Comparison of ENCODE assay signal across 1 cellular context in the genomic region with DNA sequence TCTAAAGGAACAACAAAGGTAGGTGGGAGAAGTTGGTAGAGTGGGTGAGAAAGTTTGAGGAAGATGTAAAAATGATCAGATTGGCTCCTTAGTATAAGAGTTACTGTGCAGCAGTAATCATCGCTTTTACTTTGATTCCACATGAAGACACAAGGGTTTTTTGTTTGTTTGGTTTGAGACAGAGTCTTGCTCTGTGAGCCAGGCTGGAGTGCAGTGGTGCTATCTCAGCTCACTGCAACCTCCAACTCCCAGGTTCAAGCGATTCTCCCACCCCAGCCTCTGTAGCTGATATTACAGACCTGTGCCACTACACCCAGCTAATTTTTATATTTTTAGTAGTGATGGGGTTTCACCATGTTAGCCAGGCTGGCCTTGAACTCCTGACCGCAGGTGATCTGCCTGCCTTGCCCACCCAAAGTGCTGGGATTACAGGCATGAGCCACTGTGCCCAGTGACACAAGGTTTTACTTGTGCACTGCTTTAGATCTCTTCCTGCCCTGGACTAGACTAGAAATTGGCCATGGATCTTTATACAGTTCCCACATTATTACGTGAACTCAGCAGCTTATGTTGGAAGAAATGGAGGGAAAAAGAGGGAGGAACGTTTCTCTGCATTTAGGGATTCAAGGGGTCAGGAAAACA.
TF ChIP-seq lines count a peak whose summit lies in the region.

No MANE protein-coding gene starts in this region.

TF ChIP-seq in GM12878, 131 proteins besides CTCF, POLR2A, EP300 and RAD21:
- TF ChIP-seq, protein P1, sequence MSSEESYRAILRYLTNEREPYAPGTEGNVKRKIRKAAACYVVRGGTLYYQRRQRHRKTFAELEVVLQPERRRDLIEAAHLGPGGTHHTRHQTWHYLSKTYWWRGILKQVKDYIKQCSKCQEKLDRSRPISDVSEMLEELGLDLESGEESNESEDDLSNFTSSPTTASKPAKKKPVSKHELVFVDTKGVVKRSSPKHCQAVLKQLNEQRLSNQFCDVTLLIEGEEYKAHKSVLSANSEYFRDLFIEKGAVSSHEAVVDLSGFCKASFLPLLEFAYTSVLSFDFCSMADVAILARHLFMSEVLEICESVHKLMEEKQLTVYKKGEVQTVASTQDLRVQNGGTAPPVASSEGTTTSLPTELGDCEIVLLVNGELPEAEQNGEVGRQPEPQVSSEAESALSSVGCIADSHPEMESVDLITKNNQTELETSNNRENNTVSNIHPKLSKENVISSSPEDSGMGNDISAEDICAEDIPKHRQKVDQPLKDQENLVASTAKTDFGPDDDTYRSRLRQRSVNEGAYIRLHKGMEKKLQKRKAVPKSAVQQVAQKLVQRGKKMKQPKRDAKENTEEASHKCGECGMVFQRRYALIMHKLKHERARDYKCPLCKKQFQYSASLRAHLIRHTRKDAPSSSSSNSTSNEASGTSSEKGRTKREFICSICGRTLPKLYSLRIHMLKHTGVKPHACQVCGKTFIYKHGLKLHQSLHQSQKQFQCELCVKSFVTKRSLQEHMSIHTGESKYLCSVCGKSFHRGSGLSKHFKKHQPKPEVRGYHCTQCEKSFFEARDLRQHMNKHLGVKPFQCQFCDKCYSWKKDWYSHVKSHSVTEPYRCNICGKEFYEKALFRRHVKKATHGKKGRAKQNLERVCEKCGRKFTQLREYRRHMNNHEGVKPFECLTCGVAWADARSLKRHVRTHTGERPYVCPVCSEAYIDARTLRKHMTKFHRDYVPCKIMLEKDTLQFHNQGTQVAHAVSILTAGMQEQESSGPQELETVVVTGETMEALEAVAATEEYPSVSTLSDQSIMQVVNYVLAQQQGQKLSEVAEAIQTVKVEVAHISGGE (CRISPR knock-in tag; IDR thresholded peaks at IDR 0.05): no peak
- TF ChIP-seq IRF4 (IDR thresholded peaks at IDR 0.05; ENCODE audit: low read depth, low read length) (no peak), ZNF217 (IDR thresholded peaks at IDR 0.05) (no peak), MTA2 (IDR thresholded peaks at IDR 0.05; ENCODE audit: low read depth) (no peak), POLR2AphosphoS5 (IDR thresholded peaks at IDR 0.05; ENCODE audit: low read length) (0 out of 2 replicates have a peak, but pooled peaks have one; percentile 23), ASH2L (IDR thresholded peaks at IDR 0.05; ENCODE audit: borderline replicate concordance, low read depth) (no peak)
- TF ChIP-seq, protein P2, sequence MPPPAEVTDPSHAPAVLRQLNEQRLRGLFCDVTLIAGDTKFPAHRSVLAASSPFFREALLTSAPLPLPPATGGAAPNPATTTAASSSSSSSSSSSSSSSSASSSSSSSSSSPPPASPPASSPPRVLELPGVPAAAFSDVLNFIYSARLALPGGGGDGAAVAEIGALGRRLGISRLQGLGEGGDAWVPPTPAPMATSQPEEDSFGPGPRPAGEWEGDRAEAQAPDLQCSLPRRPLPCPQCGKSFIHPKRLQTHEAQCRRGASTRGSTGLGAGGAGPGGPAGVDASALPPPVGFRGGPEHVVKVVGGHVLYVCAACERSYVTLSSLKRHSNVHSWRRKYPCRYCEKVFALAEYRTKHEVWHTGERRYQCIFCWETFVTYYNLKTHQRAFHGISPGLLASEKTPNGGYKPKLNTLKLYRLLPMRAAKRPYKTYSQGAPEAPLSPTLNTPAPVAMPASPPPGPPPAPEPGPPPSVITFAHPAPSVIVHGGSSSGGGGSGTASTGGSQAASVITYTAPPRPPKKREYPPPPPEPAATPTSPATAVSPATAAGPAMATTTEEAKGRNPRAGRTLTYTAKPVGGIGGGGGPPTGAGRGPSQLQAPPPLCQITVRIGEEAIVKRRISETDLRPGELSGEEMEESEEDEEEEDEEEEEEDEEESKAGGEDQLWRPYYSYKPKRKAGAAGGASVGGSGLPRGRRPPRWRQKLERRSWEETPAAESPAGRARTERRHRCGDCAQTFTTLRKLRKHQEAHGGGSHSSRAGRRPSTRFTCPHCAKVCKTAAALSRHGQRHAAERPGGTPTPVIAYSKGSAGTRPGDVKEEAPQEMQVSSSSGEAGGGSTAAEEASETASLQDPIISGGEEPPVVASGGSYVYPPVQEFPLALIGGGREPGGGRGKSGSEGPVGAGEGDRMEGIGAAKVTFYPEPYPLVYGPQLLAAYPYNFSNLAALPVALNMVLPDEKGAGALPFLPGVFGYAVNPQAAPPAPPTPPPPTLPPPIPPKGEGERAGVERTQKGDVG (CRISPR knock-in tag; IDR thresholded peaks at IDR 0.05): no peak
